In the genomic region with DNA sequence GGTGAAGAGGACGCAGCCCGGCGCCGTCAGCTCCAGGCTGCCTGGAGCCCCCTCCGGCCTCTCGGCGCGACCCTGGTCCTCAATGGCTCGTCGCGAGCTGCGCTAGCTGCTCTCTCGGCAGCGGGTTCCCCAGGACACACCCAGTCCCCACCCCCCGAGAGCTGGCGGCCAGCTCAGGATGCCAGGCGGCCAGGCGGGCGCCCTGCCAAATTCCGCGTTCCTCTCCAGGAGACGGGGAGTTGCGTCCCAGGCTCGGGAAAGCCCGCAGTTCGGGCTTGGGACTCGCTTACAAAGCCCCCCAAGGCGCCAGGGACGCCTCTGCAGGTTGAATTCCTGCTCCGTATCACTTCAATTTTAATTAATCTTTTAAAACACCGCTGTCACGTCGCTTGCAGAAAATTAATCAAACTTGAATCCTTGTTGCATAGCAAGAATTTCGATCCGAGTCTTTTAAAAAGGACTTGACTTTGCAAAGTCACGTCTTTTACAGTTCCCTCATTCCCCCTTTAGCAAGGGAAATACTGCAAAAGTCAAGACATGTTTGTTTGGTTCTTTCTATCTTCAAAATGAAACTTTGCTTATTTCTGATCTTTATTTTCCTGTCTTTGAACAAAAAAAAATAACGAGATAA, we compare ENCODE assay signal across 1 cellular context.
TF ChIP-seq lines count a peak whose summit lies in the region.

No MANE protein-coding gene starts in this region.

TF ChIP-seq in HepG2, 621 proteins besides CTCF, POLR2A, EP300 and RAD21 (continued from another document and continues in another):
- TF ChIP-seq, protein P1, sequence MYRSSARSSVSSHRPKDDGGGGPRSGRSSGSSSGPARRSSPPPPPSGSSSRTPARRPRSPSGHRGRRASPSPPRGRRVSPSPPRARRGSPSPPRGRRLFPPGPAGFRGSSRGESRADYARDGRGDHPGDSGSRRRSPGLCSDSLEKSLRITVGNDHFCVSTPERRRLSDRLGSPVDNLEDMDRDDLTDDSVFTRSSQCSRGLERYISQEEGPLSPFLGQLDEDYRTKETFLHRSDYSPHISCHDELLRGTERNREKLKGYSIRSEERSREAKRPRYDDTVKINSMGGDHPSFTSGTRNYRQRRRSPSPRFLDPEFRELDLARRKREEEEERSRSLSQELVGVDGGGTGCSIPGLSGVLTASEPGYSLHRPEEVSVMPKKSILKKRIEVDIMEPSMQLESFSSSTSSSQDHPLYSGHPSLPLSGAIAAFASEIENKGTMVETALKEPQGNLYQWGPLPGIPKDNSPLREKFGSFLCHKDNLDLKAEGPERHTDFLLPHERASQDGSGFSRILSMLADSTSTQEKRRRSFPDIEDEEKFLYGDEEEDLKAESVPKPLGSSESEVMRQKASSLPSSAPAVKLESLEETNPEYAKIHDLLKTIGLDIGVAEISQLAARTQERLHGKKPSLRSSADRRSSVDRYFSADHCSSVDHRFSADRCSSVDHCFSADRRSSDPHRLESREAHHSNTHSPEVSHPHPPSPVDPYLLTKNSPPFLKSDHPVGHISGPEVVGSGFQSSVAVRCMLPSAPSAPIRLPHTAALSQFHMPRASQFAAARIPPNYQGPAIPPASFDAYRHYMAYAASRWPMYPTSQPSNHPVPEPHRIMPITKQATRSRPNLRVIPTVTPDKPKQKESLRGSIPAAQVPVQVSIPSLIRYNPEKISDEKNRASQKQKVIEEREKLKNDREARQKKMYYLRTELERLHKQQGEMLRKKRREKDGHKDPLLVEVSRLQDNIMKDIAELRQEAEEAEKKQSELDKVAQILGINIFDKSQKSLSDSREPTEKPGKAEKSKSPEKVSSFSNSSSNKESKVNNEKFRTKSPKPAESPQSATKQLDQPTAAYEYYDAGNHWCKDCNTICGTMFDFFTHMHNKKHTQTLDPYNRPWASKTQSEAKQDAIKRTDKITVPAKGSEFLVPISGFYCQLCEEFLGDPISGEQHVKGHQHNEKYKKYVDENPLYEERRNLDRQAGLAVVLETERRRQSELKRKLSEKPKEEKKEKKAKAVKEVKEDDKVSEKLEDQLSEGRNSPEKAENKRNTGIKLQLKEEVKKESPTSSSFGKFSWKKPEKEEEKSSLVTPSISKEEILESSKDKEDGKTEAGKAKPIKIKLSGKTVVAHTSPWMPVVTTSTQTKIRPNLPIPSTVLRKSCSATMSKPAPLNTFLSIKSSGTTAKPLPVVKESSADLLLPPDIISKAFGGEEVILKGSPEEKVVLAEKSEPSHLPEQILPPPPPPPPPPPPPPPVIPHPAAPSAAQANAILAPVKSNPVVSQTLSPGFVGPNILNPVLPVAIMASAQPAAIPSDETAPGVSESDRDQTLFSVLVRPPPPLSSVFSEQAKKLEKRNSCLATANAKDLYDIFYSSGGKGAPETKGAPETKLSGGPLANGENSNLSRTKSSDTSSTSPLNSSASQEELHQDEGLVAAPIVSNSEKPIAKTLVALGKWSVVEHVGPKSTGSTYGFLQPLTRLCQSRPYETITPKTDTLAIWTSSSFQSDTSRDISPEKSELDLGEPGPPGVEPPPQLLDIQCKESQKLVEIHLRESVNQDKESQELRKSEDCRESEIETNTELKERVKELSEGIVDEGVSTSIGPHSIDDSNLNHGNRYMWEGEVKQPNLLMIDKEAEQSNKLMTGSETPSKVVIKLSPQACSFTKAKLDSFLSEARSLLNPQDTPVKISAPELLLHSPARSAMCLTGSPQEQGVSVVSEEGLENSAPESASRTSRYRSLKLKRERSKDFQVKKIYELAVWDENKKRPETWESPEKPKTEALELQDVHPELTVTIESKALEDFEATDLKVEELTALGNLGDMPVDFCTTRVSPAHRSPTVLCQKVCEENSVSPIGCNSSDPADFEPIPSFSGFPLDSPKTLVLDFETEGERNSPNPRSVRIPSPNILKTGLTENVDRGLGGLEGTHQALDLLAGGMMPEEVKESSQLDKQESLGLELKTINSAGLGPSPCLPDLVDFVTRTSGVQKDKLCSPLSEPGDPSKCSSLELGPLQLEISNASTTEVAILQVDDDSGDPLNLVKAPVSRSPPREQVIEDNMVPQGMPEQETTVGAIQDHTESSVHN (CRISPR knock-in tag; IDR thresholded peaks at IDR 0.05): no peak
- TF ChIP-seq ZFP62 (CRISPR knock-in tag; IDR thresholded peaks at IDR 0.05) (no peak), ZNF513 (CRISPR knock-in tag; conservative IDR thresholded peaks at IDR 0.05) (no peak), NR0B2 (CRISPR knock-in tag; IDR thresholded peaks at IDR 0.05) (no peak), ZNF709 (CRISPR knock-in tag; IDR thresholded peaks at IDR 0.05) (0 out of 2 replicates have a peak, but pooled peaks have one; percentile 11), ZNF607 (CRISPR knock-in tag; IDR thresholded peaks at IDR 0.05; ENCODE audit: borderline replicate concordance) (no peak; the same call in 1 of the 2 replicates), XBP1 (CRISPR knock-in tag; IDR thresholded peaks at IDR 0.05) (no peak), ASH2L (IDR thresholded peaks at IDR 0.05; ENCODE audit: insufficient read length, low read depth, low read length) (peak; percentile 84), ZNF772 (CRISPR knock-in tag; IDR thresholded peaks at IDR 0.05) (no peak), TARDBP (CRISPR knock-in tag; IDR thresholded peaks at IDR 0.05) (no peak), ZC3H13 (CRISPR knock-in tag; IDR thresholded peaks at IDR 0.05) (no peak), RBM22 (optimal IDR thresholded peaks at IDR 0.05; ENCODE audit: low read length) (no peak), ELF1 (CRISPR knock-in tag; IDR thresholded peaks at IDR 0.05) (peak; percentile 82), FOXP1 (IDR thresholded peaks at IDR 0.05) (no peak), FOXP1 (CRISPR knock-in tag; IDR thresholded peaks at IDR 0.05) (no peak), ZNF737 (CRISPR knock-in tag; IDR thresholded peaks at IDR 0.05; ENCODE audit: borderline replicate concordance) (no peak), ZNF224 (CRISPR knock-in tag; IDR thresholded peaks at IDR 0.05) (peak; percentile 16; the same call in 1 of the 2 replicates), TAF15 (IDR thresholded peaks at IDR 0.05; ENCODE audit: low read depth, low read length, poor library complexity, severe bottlenecking) (peak; percentile 87), ZNF264 (CRISPR knock-in tag; IDR thresholded peaks at IDR 0.05) (no peak; the same call in 1 of the 2 replicates), ETV5 (CRISPR knock-in tag; IDR thresholded peaks at IDR 0.05; ENCODE audit: borderline replicate concordance) (peak; percentile 65; the same call in 1 of the 2 replicates), ZNF331 (CRISPR knock-in tag; IDR thresholded peaks at IDR 0.05) (peak; percentile 59; the same call in 1 of the 2 replicates), PHF5A (CRISPR knock-in tag; IDR thresholded peaks at IDR 0.05; ENCODE audit: low read depth, unreplicated experiment) (peak; percentile 56), NFIC (IDR thresholded peaks at IDR 0.05; ENCODE audit: low read length) (no peak), ZNF816 (CRISPR knock-in tag; IDR thresholded peaks at IDR 0.05; ENCODE audit: borderline replicate concordance) (no peak), ZNF274 (CRISPR knock-in tag; IDR thresholded peaks at IDR 0.05) (peak; percentile 77; the same call in 1 of the 2 replicates), ZNF512B (CRISPR knock-in tag; IDR thresholded peaks at IDR 0.05; ENCODE audit: borderline replicate concordance) (0 out of 2 replicates have a peak, but pooled peaks have one; percentile 11), HNRNPUL1 (IDR thresholded peaks at IDR 0.05; ENCODE audit: low read depth, low read length) (no peak), KDM2A (CRISPR knock-in tag; IDR thresholded peaks at IDR 0.05; ENCODE audit: borderline replicate concordance, low read depth) (peak; percentile 64), ZNF180 (CRISPR knock-in tag; IDR thresholded peaks at IDR 0.05; ENCODE audit: borderline replicate concordance, low read depth) (no peak)
- TF ChIP-seq, protein P2, sequence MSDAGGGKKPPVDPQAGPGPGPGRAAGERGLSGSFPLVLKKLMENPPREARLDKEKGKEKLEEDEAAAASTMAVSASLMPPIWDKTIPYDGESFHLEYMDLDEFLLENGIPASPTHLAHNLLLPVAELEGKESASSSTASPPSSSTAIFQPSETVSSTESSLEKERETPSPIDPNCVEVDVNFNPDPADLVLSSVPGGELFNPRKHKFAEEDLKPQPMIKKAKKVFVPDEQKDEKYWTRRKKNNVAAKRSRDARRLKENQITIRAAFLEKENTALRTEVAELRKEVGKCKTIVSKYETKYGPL (CRISPR knock-in tag; IDR thresholded peaks at IDR 0.05): no peak
- TF ChIP-seq, protein P3, sequence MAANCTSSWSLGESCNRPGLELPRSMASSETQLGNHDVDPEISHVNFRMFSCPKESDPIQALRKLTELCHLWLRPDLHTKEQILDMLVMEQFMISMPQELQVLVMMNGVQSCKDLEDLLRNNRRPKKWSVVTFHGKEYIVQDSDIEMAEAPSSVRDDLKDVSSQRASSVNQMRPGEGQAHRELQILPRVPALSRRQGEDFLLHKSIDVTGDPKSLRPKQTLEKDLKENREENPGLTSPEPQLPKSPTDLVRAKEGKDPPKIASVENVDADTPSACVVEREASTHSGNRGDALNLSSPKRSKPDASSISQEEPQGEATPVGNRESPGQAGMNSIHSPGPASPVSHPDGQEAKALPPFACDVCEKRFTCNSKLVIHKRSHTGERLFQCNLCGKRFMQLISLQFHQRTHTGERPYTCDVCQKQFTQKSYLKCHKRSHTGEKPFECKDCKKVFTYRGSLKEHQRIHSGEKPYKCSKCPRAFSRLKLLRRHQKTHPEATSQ (CRISPR knock-in tag; IDR thresholded peaks at IDR 0.05; ENCODE audit: borderline replicate concordance): no peak
- TF ChIP-seq, protein P4, sequence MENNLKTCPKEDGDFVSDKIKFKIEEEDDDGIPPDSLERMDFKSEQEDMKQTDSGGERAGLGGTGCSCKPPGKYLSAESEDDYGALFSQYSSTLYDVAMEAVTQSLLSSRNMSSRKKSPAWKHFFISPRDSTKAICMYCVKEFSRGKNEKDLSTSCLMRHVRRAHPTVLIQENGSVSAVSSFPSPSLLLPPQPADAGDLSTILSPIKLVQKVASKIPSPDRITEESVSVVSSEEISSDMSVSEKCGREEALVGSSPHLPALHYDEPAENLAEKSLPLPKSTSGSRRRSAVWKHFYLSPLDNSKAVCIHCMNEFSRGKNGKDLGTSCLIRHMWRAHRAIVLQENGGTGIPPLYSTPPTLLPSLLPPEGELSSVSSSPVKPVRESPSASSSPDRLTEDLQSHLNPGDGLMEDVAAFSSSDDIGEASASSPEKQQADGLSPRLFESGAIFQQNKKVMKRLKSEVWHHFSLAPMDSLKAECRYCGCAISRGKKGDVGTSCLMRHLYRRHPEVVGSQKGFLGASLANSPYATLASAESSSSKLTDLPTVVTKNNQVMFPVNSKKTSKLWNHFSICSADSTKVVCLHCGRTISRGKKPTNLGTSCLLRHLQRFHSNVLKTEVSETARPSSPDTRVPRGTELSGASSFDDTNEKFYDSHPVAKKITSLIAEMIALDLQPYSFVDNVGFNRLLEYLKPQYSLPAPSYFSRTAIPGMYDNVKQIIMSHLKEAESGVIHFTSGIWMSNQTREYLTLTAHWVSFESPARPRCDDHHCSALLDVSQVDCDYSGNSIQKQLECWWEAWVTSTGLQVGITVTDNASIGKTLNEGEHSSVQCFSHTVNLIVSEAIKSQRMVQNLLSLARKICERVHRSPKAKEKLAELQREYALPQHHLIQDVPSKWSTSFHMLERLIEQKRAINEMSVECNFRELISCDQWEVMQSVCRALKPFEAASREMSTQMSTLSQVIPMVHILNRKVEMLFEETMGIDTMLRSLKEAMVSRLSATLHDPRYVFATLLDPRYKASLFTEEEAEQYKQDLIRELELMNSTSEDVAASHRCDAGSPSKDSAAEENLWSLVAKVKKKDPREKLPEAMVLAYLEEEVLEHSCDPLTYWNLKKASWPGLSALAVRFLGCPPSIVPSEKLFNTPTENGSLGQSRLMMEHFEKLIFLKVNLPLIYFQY (CRISPR knock-in tag; IDR thresholded peaks at IDR 0.05; ENCODE audit: borderline replicate concordance): no peak
- TF ChIP-seq, protein P5, sequence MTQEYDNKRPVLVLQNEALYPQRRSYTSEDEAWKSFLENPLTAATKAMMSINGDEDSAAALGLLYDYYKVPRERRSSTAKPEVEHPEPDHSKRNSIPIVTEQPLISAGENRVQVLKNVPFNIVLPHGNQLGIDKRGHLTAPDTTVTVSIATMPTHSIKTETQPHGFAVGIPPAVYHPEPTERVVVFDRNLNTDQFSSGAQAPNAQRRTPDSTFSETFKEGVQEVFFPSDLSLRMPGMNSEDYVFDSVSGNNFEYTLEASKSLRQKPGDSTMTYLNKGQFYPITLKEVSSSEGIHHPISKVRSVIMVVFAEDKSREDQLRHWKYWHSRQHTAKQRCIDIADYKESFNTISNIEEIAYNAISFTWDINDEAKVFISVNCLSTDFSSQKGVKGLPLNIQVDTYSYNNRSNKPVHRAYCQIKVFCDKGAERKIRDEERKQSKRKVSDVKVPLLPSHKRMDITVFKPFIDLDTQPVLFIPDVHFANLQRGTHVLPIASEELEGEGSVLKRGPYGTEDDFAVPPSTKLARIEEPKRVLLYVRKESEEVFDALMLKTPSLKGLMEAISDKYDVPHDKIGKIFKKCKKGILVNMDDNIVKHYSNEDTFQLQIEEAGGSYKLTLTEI (CRISPR knock-in tag; conservative IDR thresholded peaks at IDR 0.05): no peak
